In genomic region chr4:184655889-184656869, GRCh38 we compare ENCODE assay signal across 1 cellular context.
TF ChIP-seq lines count a peak whose summit lies in the region.

No MANE protein-coding gene starts in this region.

TF ChIP-seq in GM23338, 12 proteins besides CTCF, POLR2A, EP300 and RAD21 (continued from another document):
- TF ChIP-seq ZNF462 (CRISPR knock-in tag; IDR thresholded peaks at IDR 0.05) (no peak), CREB1 (CRISPR knock-in tag; IDR thresholded peaks at IDR 0.05; ENCODE audit: low read depth) (no peak), ZNF331 (CRISPR knock-in tag; IDR thresholded peaks at IDR 0.05; ENCODE audit: low read depth) (no peak), ETS1 (IDR thresholded peaks at IDR 0.05) (no peak), EZH2phosphoT487 (IDR thresholded peaks at IDR 0.05; ENCODE audit: unreplicated experiment) (no peak), ZNF114 (CRISPR knock-in tag; IDR thresholded peaks at IDR 0.05) (no peak), EZH2 (IDR thresholded peaks at IDR 0.05; ENCODE audit: low read depth, unreplicated experiment) (no peak), POLR2AphosphoS5 (IDR thresholded peaks at IDR 0.05; ENCODE audit: low read depth) (no peak), NANOG (IDR thresholded peaks at IDR 0.05; ENCODE audit: borderline replicate concordance) (no peak), REST (IDR thresholded peaks at IDR 0.05; ENCODE audit: unreplicated experiment) (no peak), JUNB (IDR thresholded peaks at IDR 0.05; ENCODE audit: unreplicated experiment) (no peak)
